Comparison of ENCODE assay signal across 19 cellular contexts in genomic region chr12:113473942-113474341, GRCh38. TPM values are rescaled to one million over a fixed set of nuclear protein-coding genes. Genes with fewer than 3 reads are reported as not detected.
DNase-seq lines count a peak whose midpoint lies in the region; ATAC-seq, FAIRE-seq and TF ChIP-seq lines count a peak whose summit lies in the region.
"Had no signal": no experiment of that assay in that cellular context is flagged by ENCODE, and none has a peak within 500 bp of the region (broad histone marks: within the 10 kb centered on the region; RNA-seq: fewer than 3 reads in every experiment).

No MANE protein-coding gene starts in this region.

- RAD21 ChIA-PET in GM12878 (lab: Charles Lee; ENCODE audit: unreplicated experiment), result interaction anchor here (0.9 kb wide), 1 partner anchor 9 kb away, joined by 4 read pairs; no protein-coding TSS in a partner anchor

- SMC1A ChIA-PET in GM12878 (lab: Charles Lee; ENCODE audit: uncharacterized antibody, unreplicated experiment), result no interaction called here

- no peak overlapping the region for H3K9ac ChIP-seq in GM12878 (ENCODE audit: control insufficient read depth, insufficient read depth, low read length)
- peak overlapping the region; percentile 10 for H3K9ac ChIP-seq in neuronal stem cell (ENCODE audit: low read depth, low read length, poor library complexity)

- H2AK5ac ChIP-seq in neuronal stem cell (ENCODE audit: low read depth, low read length), result no peak overlapping the region

- no TSS peak for BruUV-seq in GM12878 (replicated peaks; lab: Mats Ljungman, UMichigan)

- no peak overlapping the region for H3K27ac ChIP-seq in GM12878 (ENCODE audit: control insufficient read depth, insufficient read depth)
- H3K27ac ChIP-seq in neuronal stem cell (replicated peaks; ENCODE audit: low read length), result no peak overlapping the region
- no peak overlapping the region for H3K27ac ChIP-seq in brain microvascular endothelial cell
- H3K27ac ChIP-seq: upper lobe of right lung had no signal

- no peak overlapping the region for H3K4ac ChIP-seq in neuronal stem cell (ENCODE audit: low read length)

- CTCF ChIA-PET in activated CD4-positive, alpha-beta memory T cell treated with anti-CD3 and anti-CD28 coated beads, Interleukin-2, amount 10 ng/mL, durations not matched to agents 7 days and 5 days (lab: Charles Lee), result interaction anchor here (1.3 kb wide), 1 partner anchor 48 kb away, joined by 3 read pairs; no protein-coding TSS in a partner anchor
- CTCF ChIA-PET in activated CD4-positive, alpha-beta memory T cell treated with anti-CD3 and anti-CD28 coated beads for 36 hours (lab: Charles Lee), result no interaction called here
- CTCF ChIA-PET in GM12878 (lab: Yijun Ruan, JAX), result interaction anchor here (1.0 kb wide), 1 partner anchor 11 kb away, joined by 5 read pairs; no protein-coding TSS in a partner anchor

- H3K27me3 ChIP-seq in GM12878 (replicated peaks in 1 of 2; ENCODE audit: control insufficient read depth in 2 of 2, insufficient read depth in 2 of 2, low read length in 1 of 2) (peaks cover 23 to 31% of the 10 kb centered on the region in 2 experiments), neuronal stem cell (ENCODE audit: control insufficient read depth in 3 of 3, insufficient read depth in 3 of 3, low read depth in 1 of 3, low read length in 3 of 3) (peaks cover 11 to 98% (median 75%) of the 10 kb centered on the region in 3 experiments), brain microvascular endothelial cell (replicated peaks) (peaks cover 90% of the 10 kb centered on the region)

- no peak for TF ChIP-seq EP300 in GM12878 (IDR thresholded peaks at IDR 0.05; ENCODE audit: borderline replicate concordance in 1 of 2, control insufficient read depth in 1 of 2, low read depth in 2 of 2, low read length in 2 of 2)

- no peak overlapping the region for H3K23ac ChIP-seq in neuronal stem cell (ENCODE audit: low read depth, low read length, poor library complexity)

- no peak overlapping the region for H3K14ac ChIP-seq in neuronal stem cell (ENCODE audit: low read length)

- H3K4me1 ChIP-seq in GM12878 (ENCODE audit: control insufficient read depth, insufficient read depth, low read length) (no peaks in the 10 kb centered on the region), neuronal stem cell (ENCODE audit: control insufficient read depth in 2 of 2, insufficient read depth in 1 of 2, low read depth in 1 of 2, low read length in 2 of 2) (peaks cover 2 to 51% of the 10 kb centered on the region in 2 donors)
- H3K4me1 ChIP-seq: upper lobe of right lung had no signal

- no peak for DNase-seq in activated CD4-positive, alpha-beta memory T cell treated with anti-CD3 and anti-CD28 coated beads, Interleukin-2, amount 10 ng/mL, durations not matched to agents 7 days and 5 days
- no peak for DNase-seq in activated CD4-positive, alpha-beta memory T cell treated with anti-CD3 and anti-CD28 coated beads for 36 hours
- DNase-seq in GM12878 (ENCODE audit: low read depth, low spot score), result no peak
- DNase-seq in neuronal stem cell (ENCODE audit: low spot score), result no peak
- no peak for DNase-seq in stimulated activated naive CD4-positive, alpha-beta T cell (lab: John Stamatoyannopoulos, UW)
- DNase-seq in brain microvascular endothelial cell, result no peak
- DNase-seq: activated CD4-positive, alpha-beta T cell treated with anti-CD3 and anti-CD28 coated beads for 4 hours; AML-193; upper lobe of right lung had no signal

- H3K27me3 Mint-ChIP-seq in activated CD4-positive, alpha-beta memory T cell treated with anti-CD3 and anti-CD28 coated beads, Interleukin-2, amount 10 ng/mL, durations not matched to agents 7 days and 5 days, result peaks cover 87% of the 10 kb centered on the region
- H3K27me3 Mint-ChIP-seq in activated CD4-positive, alpha-beta memory T cell treated with anti-CD3 and anti-CD28 coated beads for 36 hours, result peaks cover 77% of the 10 kb centered on the region
- H3K27me3 Mint-ChIP-seq in IgD-negative memory B cell, result peaks cover 64% of the 10 kb centered on the region

- FAIRE-seq in GM12878 (lab: Jason Lieb, UNC), result no peak
- FAIRE-seq: endometrium, frontal cortex, keratinocyte had no signal

- H3K36me3 ChIP-seq in GM12878 (ENCODE audit: control insufficient read depth in 2 of 2, insufficient read depth in 2 of 2, low read length in 1 of 2) (no peaks in the 10 kb centered on the region), neuronal stem cell (replicated peaks in 1 of 2; ENCODE audit: control insufficient read depth in 2 of 2, insufficient read depth in 2 of 2, low read length in 2 of 2) (peaks cover 0 to under 1% of the 10 kb centered on the region in 2 donors), brain microvascular endothelial cell (replicated peaks) (no peaks in the 10 kb centered on the region)
- H3K36me3 ChIP-seq: upper lobe of right lung had no signal

- no peak overlapping the region for H4K91ac ChIP-seq in neuronal stem cell (ENCODE audit: low read depth, low read length, poor library complexity)

- POLR2A ChIA-PET in activated CD4-positive, alpha-beta memory T cell treated with anti-CD3 and anti-CD28 coated beads, Interleukin-2, amount 10 ng/mL, durations not matched to agents 7 days and 5 days (lab: Charles Lee), result no interaction called here
- POLR2A ChIA-PET in activated CD4-positive, alpha-beta memory T cell treated with anti-CD3 and anti-CD28 coated beads for 36 hours (lab: Charles Lee), result no interaction called here
- POLR2A ChIA-PET in GM12878 (lab: Charles Lee), result no interaction called here

- no peak for TF ChIP-seq RAD21 in GM12878 (IDR thresholded peaks at IDR 0.05; ENCODE audit: insufficient read depth, low read depth, low read length)

- H3K4me2 ChIP-seq in GM12878 (ENCODE audit: control insufficient read depth, insufficient read depth) (peak overlapping the region; percentile 55; the same call in 1 of the 2 replicates), neuronal stem cell (ENCODE audit: insufficient read depth, low read length, poor library complexity, severe bottlenecking) (no peak overlapping the region)

- no peaks in the 10 kb centered on the region for H3K36me3 Mint-ChIP-seq in activated CD4-positive, alpha-beta memory T cell treated with anti-CD3 and anti-CD28 coated beads, Interleukin-2, amount 10 ng/mL, durations not matched to agents 7 days and 5 days (ENCODE audit: low read depth)
- no peaks in the 10 kb centered on the region for H3K36me3 Mint-ChIP-seq in activated CD4-positive, alpha-beta memory T cell treated with anti-CD3 and anti-CD28 coated beads for 36 hours
- H3K36me3 Mint-ChIP-seq in IgD-negative memory B cell, result peaks cover 2% of the 10 kb centered on the region

- no peaks in the 10 kb centered on the region for H3K79me2 ChIP-seq in GM12878 (ENCODE audit: control insufficient read depth, insufficient read depth, low read length)

- no peaks in the 10 kb centered on the region for H4K20me1 ChIP-seq in GM12878 (ENCODE audit: control insufficient read depth, insufficient read depth)

- H2BK5ac ChIP-seq in neuronal stem cell (ENCODE audit: low read length), result no peak overlapping the region

- ATAC-seq in GM12878 (no peak), GM21717 (IDR thresholded peaks at IDR 0.05; ENCODE audit: unreplicated experiment) (no peak)
- ATAC-seq: upper lobe of right lung had no signal

- peaks cover 9% of the 10 kb centered on the region for H3K4me1 Mint-ChIP-seq in activated CD4-positive, alpha-beta memory T cell treated with anti-CD3 and anti-CD28 coated beads, Interleukin-2, amount 10 ng/mL, durations not matched to agents 7 days and 5 days
- H3K4me1 Mint-ChIP-seq in activated CD4-positive, alpha-beta memory T cell treated with anti-CD3 and anti-CD28 coated beads for 36 hours (ENCODE audit: low read depth), result peaks cover 7% of the 10 kb centered on the region
- H3K4me1 Mint-ChIP-seq in IgD-negative memory B cell, result peaks cover 1 to 17% (median 11%) of the 10 kb centered on the region in 3 donors

- no peaks in the 10 kb centered on the region; the same call in 2 of the 3 replicates for H3K9me3 ChIP-seq in GM12878 (replicated peaks; ENCODE audit: control insufficient read depth, insufficient read depth, low read length)
- H3K9me3 ChIP-seq in neuronal stem cell (replicated peaks in 1 of 2; ENCODE audit: control insufficient read depth in 2 of 2, insufficient read depth in 1 of 2, low read depth in 1 of 2, low read length in 2 of 2), result no peaks in the 10 kb centered on the region
- H3K9me3 ChIP-seq: upper lobe of right lung had no signal

- H3K79me1 ChIP-seq in neuronal stem cell (ENCODE audit: low read depth, low read length), result peaks cover 5% of the 10 kb centered on the region

- H3K9me3 Mint-ChIP-seq in activated CD4-positive, alpha-beta memory T cell treated with anti-CD3 and anti-CD28 coated beads, Interleukin-2, amount 10 ng/mL, durations not matched to agents 7 days and 5 days, result no peaks in the 10 kb centered on the region
- no peaks in the 10 kb centered on the region for H3K9me3 Mint-ChIP-seq in activated CD4-positive, alpha-beta memory T cell treated with anti-CD3 and anti-CD28 coated beads for 36 hours
- peaks cover 0 to 2% (median 0%) of the 10 kb centered on the region in 3 donors for H3K9me3 Mint-ChIP-seq in IgD-negative memory B cell

- no peak overlapping the region for H4K8ac ChIP-seq in neuronal stem cell (ENCODE audit: low read depth, low read length)

- no peak overlapping the region for H2BK15ac ChIP-seq in neuronal stem cell (ENCODE audit: low read length)

- peak overlapping the region; percentile 20 for H3K4me3 Mint-ChIP-seq in activated CD4-positive, alpha-beta memory T cell treated with anti-CD3 and anti-CD28 coated beads, Interleukin-2, amount 10 ng/mL, durations not matched to agents 7 days and 5 days
- H3K4me3 Mint-ChIP-seq in activated CD4-positive, alpha-beta memory T cell treated with anti-CD3 and anti-CD28 coated beads for 36 hours, result no peak overlapping the region
- peak overlapping the region in 2 of 4 donors; percentile 20 to 29 for H3K4me3 Mint-ChIP-seq in IgD-negative memory B cell

- no peak for TF ChIP-seq POLR2A in GM12878 (IDR thresholded peaks at IDR 0.05; ENCODE audit: low read depth, low read length)

- peak overlapping the region; percentile 22 for H3K18ac ChIP-seq in neuronal stem cell (ENCODE audit: low read length)

- no peak overlapping the region for H3K27ac Mint-ChIP-seq in activated CD4-positive, alpha-beta memory T cell treated with anti-CD3 and anti-CD28 coated beads, Interleukin-2, amount 10 ng/mL, durations not matched to agents 7 days and 5 days
- H3K27ac Mint-ChIP-seq in activated CD4-positive, alpha-beta memory T cell treated with anti-CD3 and anti-CD28 coated beads for 36 hours, result no peak overlapping the region
- peak overlapping the region in 2 of 3 donors; percentile 77 to 85 for H3K27ac Mint-ChIP-seq in IgD-negative memory B cell

- in situ Hi-C loops in GM12878 (cut with MboI), result no loop called here
- in situ Hi-C loops in brain microvascular endothelial cell (cut with HindIII; ENCODE audit: low pct_ligation_motif_present, low sequenced_read_pairs), result no loop called here

- H2AFZ ChIP-seq in GM12878 (ENCODE audit: control insufficient read depth, low read depth, low read length), result no peak overlapping the region
- H2AFZ ChIP-seq in neuronal stem cell (ENCODE audit: low read length), result no peak overlapping the region

- no peak for TF ChIP-seq CTCF in GM12878 (IDR thresholded peaks at IDR 0.05 in 2 of 3, conservative IDR thresholded peaks at IDR 0.05 in 1 of 3; ENCODE audit: control insufficient read depth in 2 of 3, extremely low read depth in 1 of 3, insufficient read depth in 1 of 3, low read depth in 3 of 3, low read length in 3 of 3)
- no peak for TF ChIP-seq CTCF in brain microvascular endothelial cell (IDR thresholded peaks at IDR 0.05; ENCODE audit: low read depth, low read length, missing control alignments)

- no peak overlapping the region for H2BK120ac ChIP-seq in neuronal stem cell (ENCODE audit: low read depth, low read length)

- WGBS in GM12878 (ENCODE audit: insufficient coverage, insufficient replicate concordance, low lambda C conversion rate, missing lambda C conversion rate), result under 1% methylated on average over 9 of the region's 9 CpGs
- WGBS in neuronal stem cell (ENCODE audit: extremely low coverage in 2 of 2, insufficient read length in 2 of 2, insufficient replicate concordance in 1 of 2), 2 donors, result no CpG with 5 or more reads among the region's 9 CpGs

- H3K4me3 ChIP-seq in GM12878, result no peak overlapping the region
- H3K4me3 ChIP-seq in neuronal stem cell (ENCODE audit: low read length in 2 of 2), result no peak overlapping the region
- no peak overlapping the region for H3K4me3 ChIP-seq in brain microvascular endothelial cell (ENCODE audit: low read depth, low read length)
- H3K4me3 ChIP-seq: upper lobe of right lung had no signal

- intact Hi-C loops in activated CD4-positive, alpha-beta memory T cell treated with anti-CD3 and anti-CD28 coated beads for 36 hours (cut with micrococcal nuclease), result loop anchor here (5.0 to 10.0 kb wide), 2 partner anchors 933 to 1191 kb away; partner anchors contain the start of gene TBX5
- intact Hi-C loops in GM12878 (cut with micrococcal nuclease; ENCODE audit: unreplicated experiment), result no loop called here

- no peak overlapping the region for H2BK12ac ChIP-seq in neuronal stem cell (ENCODE audit: low read length)

RNA-seq across cellular contexts. Expression of gene LHX5, which starts 2.3 kb away (rescaled TPM):
- total RNA-seq in activated CD4-positive, alpha-beta memory T cell treated with anti-CD3 and anti-CD28 coated beads, Interleukin-2, amount 10 ng/mL, durations not matched to agents 7 days and 5 days, result not detected
- total RNA-seq in activated CD4-positive, alpha-beta memory T cell treated with anti-CD3 and anti-CD28 coated beads for 36 hours, result not detected
- polyA plus RNA-seq in IgD-negative memory B cell (not detected), GM12878 (2011; rRNA removed) (0.03 TPM in 1 of 2 replicates, not detected in the other), GM12878 (2014; fragmentation: Illumina TruSeq; extraction: Trizol) (not detected in 2 replicates), GM12878 (2014; fragmentation: Nextera tagmentation; extraction: Ambion mirVana) (not detected), GM12878 (2014; rRNA removed) (not detected in 2 replicates), GM12878 (2016; fragmentation: Nextera tagmentation; extraction: Ambion mirVana) (not detected)
- total RNA-seq in GM12878 (2013; cell fraction: nucleolus; rRNA removed), result not detected in 2 replicates
- total RNA-seq in GM12878 (2014; rRNA removed) (not detected in 2 replicates), GM12878 (2014; rRNA removed; fragmentation: Illumina TruSeq; extraction: Trizol) (not detected in 2 replicates), GM12878 (2021) (not detected in 2 replicates)
- not detected for polyA plus RNA-seq in GM12878 (2011; ENCODE audit: low read depth)
- 0.01 and 0.05 TPM in 2 replicates for polyA plus RNA-seq in GM12878 (2011; cell fraction: cytosol; rRNA removed)
- 0.03 TPM in 1 of 2 replicates, not detected in the other for polyA plus RNA-seq in GM12878 (2011; cell fraction: nucleus; rRNA removed)
- not detected in 2 replicates for polyA plus RNA-seq in GM12878 (2012)
- not detected in 2 replicates for polyA minus RNA-seq in GM12878 (2011; rRNA and poly(A)+ RNA removed)
- not detected in 2 replicates for polyA minus RNA-seq in GM12878 (2011; cell fraction: cytosol; rRNA and poly(A)+ RNA removed)
- polyA minus RNA-seq in GM12878 (2011; cell fraction: nucleus; rRNA and poly(A)+ RNA removed), result not detected in 2 replicates
- polyA plus RNA-seq in neuronal stem cell (2013, experiment 1 of 2), result 8.4 TPM
- polyA plus RNA-seq in neuronal stem cell (2013, experiment 2 of 2), result 8.3 TPM
- total RNA-seq: cardiac septum, H4, MCF 10A, mucosa of gallbladder, pulmonary artery endothelial cell, upper lobe of right lung had no signal

RNA-seq across cellular contexts. Expression of gene SDSL, which starts 51.8 kb away (rescaled TPM):
- total RNA-seq in activated CD4-positive, alpha-beta memory T cell treated with anti-CD3 and anti-CD28 coated beads, Interleukin-2, amount 10 ng/mL, durations not matched to agents 7 days and 5 days, result not detected
- not detected for total RNA-seq in activated CD4-positive, alpha-beta memory T cell treated with anti-CD3 and anti-CD28 coated beads for 36 hours
- polyA plus RNA-seq in IgD-negative memory B cell (0.43 TPM), GM12878 (2011; rRNA removed) (0.65 and 1.7 TPM in 2 replicates), GM12878 (2014; fragmentation: Illumina TruSeq; extraction: Trizol) (0.25 TPM in 1 of 2 replicates, not detected in the other), GM12878 (2014; fragmentation: Nextera tagmentation; extraction: Ambion mirVana) (under 1 TPM; 0.18 to 0.49 TPM), GM12878 (2014; rRNA removed) (0.72 and 1.2 TPM in 2 replicates), GM12878 (2016; fragmentation: Nextera tagmentation; extraction: Ambion mirVana) (1 to 10 TPM; 4.1 to 4.4 TPM)
- not detected in 2 replicates for total RNA-seq in GM12878 (2013; cell fraction: nucleolus; rRNA removed)
- total RNA-seq in GM12878 (2014; rRNA removed) (1.2 and 1.6 TPM in 2 replicates), GM12878 (2014; rRNA removed; fragmentation: Illumina TruSeq; extraction: Trizol) (0.27 and 1.2 TPM in 2 replicates), GM12878 (2021) (1.3 and 1.5 TPM in 2 replicates)
- polyA plus RNA-seq in GM12878 (2011; ENCODE audit: low read depth), result 0.37 TPM
- 3.4 and 5.9 TPM in 2 replicates for polyA plus RNA-seq in GM12878 (2011; cell fraction: cytosol; rRNA removed)
- 1.5 and 2.4 TPM in 2 replicates for polyA plus RNA-seq in GM12878 (2011; cell fraction: nucleus; rRNA removed)
- 0.68 and 0.91 TPM in 2 replicates for polyA plus RNA-seq in GM12878 (2012)
- polyA minus RNA-seq in GM12878 (2011; rRNA and poly(A)+ RNA removed), result 0.59 and 1.4 TPM in 2 replicates
- polyA minus RNA-seq in GM12878 (2011; cell fraction: cytosol; rRNA and poly(A)+ RNA removed), result 1.5 and 2.1 TPM in 2 replicates
- 1.6 and 1.9 TPM in 2 replicates for polyA minus RNA-seq in GM12878 (2011; cell fraction: nucleus; rRNA and poly(A)+ RNA removed)
- polyA plus RNA-seq in neuronal stem cell (2013, experiment 1 of 2), result 1.0 TPM
- polyA plus RNA-seq in neuronal stem cell (2013, experiment 2 of 2), result 0.90 TPM

Comparison
In these comparisons a context has a peak if more than half of its experiments do, and no peak if none do; other contexts are left out.
1. H3K27ac Mint-ChIP-seq: peak in IgD-negative memory B cell (2 of 3); none in activated CD4-positive, alpha-beta memory T cell treated with anti-CD3 and anti-CD28 coated beads, Interleukin-2, amount 10 ng/mL, durations not matched to agents 7 days and 5 days (single experiment) and activated CD4-positive, alpha-beta memory T cell treated with anti-CD3 and anti-CD28 coated beads for 36 hours (single experiment).